ENCODE assay signal across 19 cellular contexts in the genomic region with DNA sequence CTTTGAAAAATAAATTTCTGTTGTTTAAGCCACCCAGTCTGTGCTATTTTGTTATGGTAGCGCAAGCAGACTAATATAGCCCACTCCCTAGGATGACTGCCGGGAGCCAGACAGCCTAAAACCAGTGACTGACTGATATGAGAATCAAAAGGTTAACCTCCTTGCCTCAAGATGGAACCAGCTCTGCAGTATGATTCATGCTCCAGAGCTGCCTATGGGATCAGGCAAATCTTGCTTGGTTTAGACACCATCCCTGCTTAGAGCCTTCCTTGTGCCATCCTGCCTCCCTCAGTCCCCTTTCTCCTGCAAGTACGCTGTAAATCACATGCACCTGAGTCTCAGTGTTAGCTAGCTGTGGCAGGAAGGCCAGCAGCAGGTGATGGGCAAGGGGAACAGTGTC. TPM values are rescaled to one million over a fixed set of nuclear protein-coding genes. Genes with fewer than 3 reads are reported as not detected.
A peak's percentile ranks its signal among the peaks of the same experiment; 100 is the strongest.
DNase-seq lines count a peak whose midpoint lies in the region; ATAC-seq, FAIRE-seq and TF ChIP-seq lines count a peak whose summit lies in the region.
"Had no signal": no experiment of that assay in that cellular context is flagged by ENCODE, and none has a peak within 500 bp of the region (broad histone marks: within the 10 kb centered on the region; RNA-seq: fewer than 3 reads in every experiment).

No MANE protein-coding gene starts in this region.

- peaks cover 69% of the 10 kb centered on the region for H3K4me1 Mint-ChIP-seq in stimulated activated effector memory CD8-positive, alpha-beta T cell treated with anti-CD3 and anti-CD28 coated beads, Interleukin-12 subunit alpha, Interleukin-12 subunit beta, amount 100 ng/mL, for 72 hours

- peak; percentile 57 for DNase-seq in activated CD8-positive, alpha-beta memory T cell treated with anti-CD3 and anti-CD28 coated beads for 24 hours
- DNase-seq in activated CD8-positive, alpha-beta memory T cell treated with anti-CD3 and anti-CD28 coated beads, Interleukin-2, amount 50 U/mL, for 4 hours: no peak
- peak; percentile 20 for DNase-seq in M059J (ENCODE audit: low read depth)
- peak; percentile 22 for DNase-seq in bronchial epithelial cell (ENCODE audit: low read depth)
- DNase-seq in stimulated activated effector memory CD8-positive, alpha-beta T cell treated with anti-CD3 and anti-CD28 coated beads, Interleukin-12 subunit alpha, Interleukin-12 subunit beta, amount 100 ng/mL, for 72 hours (ENCODE audit: low spot score in 2 of 2): no peak
- DNase-seq in AG08396 (ENCODE audit: low spot score): no peak
- DNase-seq in iPS-NIHi11 (ENCODE audit: low spot score): no peak
- no peak for DNase-seq in NCI-H345 treated with DMSO at 0.1 percent for 48 hours (lab: John Stamatoyannopoulos, UW; ENCODE audit: unreplicated experiment)
- DNase-seq: activated CD4-positive, CD25-positive, alpha-beta regulatory T cell; activated gamma-delta T cell treated with Interleukin-2 at 50 U/mL for 16 hours; caudate nucleus; gastrocnemius medialis; GOT3; KG1; NCI-H1417; NCI-H345; sigmoid colon; stomach had no signal

- peaks cover 17% of the 10 kb centered on the region for H3K36me3 Mint-ChIP-seq in stimulated activated effector memory CD8-positive, alpha-beta T cell treated with anti-CD3 and anti-CD28 coated beads, Interleukin-12 subunit alpha, Interleukin-12 subunit beta, amount 100 ng/mL, for 72 hours

- TF ChIP-seq CTCF in bronchial epithelial cell (IDR thresholded peaks at IDR 0.05; ENCODE audit: insufficient read depth, low read length, severe bottlenecking): no peak

- ATAC-seq in stimulated activated effector memory CD8-positive, alpha-beta T cell treated with anti-CD3 and anti-CD28 coated beads, Interleukin-12 subunit alpha, Interleukin-12 subunit beta, amount 100 ng/mL, for 72 hours: peak; percentile 67
- ATAC-seq: gastrocnemius medialis had no signal

- no peaks in the 10 kb centered on the region for H3K36me3 ChIP-seq in bronchial epithelial cell (ENCODE audit: control insufficient read depth, insufficient read depth, low read length)
- H3K36me3 ChIP-seq: gastrocnemius medialis had no signal

- peak overlapping the region; percentile 82 for H3K4me3 Mint-ChIP-seq in stimulated activated effector memory CD8-positive, alpha-beta T cell treated with anti-CD3 and anti-CD28 coated beads, Interleukin-12 subunit alpha, Interleukin-12 subunit beta, amount 100 ng/mL, for 72 hours

- no peaks in the 10 kb centered on the region for H3K9me3 Mint-ChIP-seq in stimulated activated effector memory CD8-positive, alpha-beta T cell treated with anti-CD3 and anti-CD28 coated beads, Interleukin-12 subunit alpha, Interleukin-12 subunit beta, amount 100 ng/mL, for 72 hours

- no peak for FAIRE-seq in bronchial epithelial cell (lab: Jason Lieb, UNC)
- FAIRE-seq: endometrium had no signal

- no peaks in the 10 kb centered on the region for H3K27me3 ChIP-seq in bronchial epithelial cell (ENCODE audit: control insufficient read depth, insufficient read depth, low read length)
- H3K27me3 ChIP-seq: gastrocnemius medialis, sigmoid colon, stomach had no signal

- peak overlapping the region; percentile 32 for H3K27ac Mint-ChIP-seq in stimulated activated effector memory CD8-positive, alpha-beta T cell treated with anti-CD3 and anti-CD28 coated beads, Interleukin-12 subunit alpha, Interleukin-12 subunit beta, amount 100 ng/mL, for 72 hours

- no peak overlapping the region for H3K4me3 ChIP-seq in bronchial epithelial cell (ENCODE audit: low read depth, low read length)
- H3K4me3 ChIP-seq: gastrocnemius medialis, sigmoid colon, stomach had no signal

RNA-seq across cellular contexts. Expression of gene TRANK1, which starts 39.3 kb away (rescaled TPM):
- 41.8 and 49.2 TPM in 2 replicates for total RNA-seq in M059J (2014; rRNA removed; shearing (Covaris generic))
- 0.53 and 1.0 TPM in 2 replicates for total RNA-seq in bronchial epithelial cell

Comparison
In these comparisons a context has a peak if more than half of its experiments do, and no peak if none do; other contexts are left out.
1. DNase-seq: peak in activated CD8-positive, alpha-beta memory T cell treated with anti-CD3 and anti-CD28 coated beads for 24 hours (single experiment), M059J (single experiment) and bronchial epithelial cell (single experiment); none in activated CD8-positive, alpha-beta memory T cell treated with anti-CD3 and anti-CD28 coated beads, Interleukin-2, amount 50 U/mL, for 4 hours (single experiment), stimulated activated effector memory CD8-positive, alpha-beta T cell treated with anti-CD3 and anti-CD28 coated beads, Interleukin-12 subunit alpha, Interleukin-12 subunit beta, amount 100 ng/mL, for 72 hours (0 of 2), AG08396 (single experiment), iPS-NIHi11 (single experiment) and NCI-H345 treated with DMSO at 0.1 percent for 48 hours (single experiment).
2. RNA of gene TRANK1, which starts 39.3 kb away (total RNA-seq): 41.8 to 49.2 TPM in M059J; 0.53 to 1.0 TPM in bronchial epithelial cell; every median in the first group is over 10 times any median in the second.